18 cellular contexts compared by ENCODE assay signal in the genomic region with DNA sequence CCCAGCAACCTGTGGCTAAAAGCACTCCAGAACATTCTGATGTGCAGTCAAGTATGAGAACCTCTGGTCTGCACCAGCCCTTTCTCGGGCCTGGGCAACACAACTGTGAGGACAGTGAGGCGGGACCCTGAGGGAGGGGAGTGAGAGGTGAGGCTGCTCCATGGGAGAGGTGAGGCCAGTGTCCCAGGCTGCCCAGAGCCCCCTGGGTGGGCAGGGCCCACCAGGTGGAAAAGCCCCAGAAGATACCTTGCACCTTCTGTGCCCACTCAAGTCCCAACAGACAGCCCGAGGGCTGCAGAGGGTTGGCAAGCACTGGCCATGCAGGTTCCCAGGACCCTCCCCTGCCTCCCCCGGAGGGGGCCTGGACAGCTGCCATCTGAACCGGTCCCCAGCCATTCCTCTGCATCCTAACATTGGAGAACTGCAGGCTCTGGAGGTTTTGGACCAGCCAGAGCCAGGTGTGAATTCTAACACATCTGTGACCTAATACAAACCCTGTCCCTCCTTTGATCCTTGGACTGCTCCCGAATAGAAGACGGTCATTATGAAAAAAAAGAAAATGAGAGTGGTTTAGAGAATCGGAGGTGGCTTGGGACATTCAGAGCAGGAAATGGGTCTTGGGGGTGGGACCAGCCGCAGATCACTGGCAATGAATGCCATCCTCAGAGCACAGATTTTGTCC. TPM values are rescaled to one million over a fixed set of nuclear protein-coding genes. Genes with fewer than 3 reads are reported as not detected.
DNase-seq lines count a peak whose midpoint lies in the region; TF ChIP-seq lines count a peak whose summit lies in the region.
"Had no signal": no experiment of that assay in that cellular context is flagged by ENCODE, and none has a peak within 500 bp of the region (broad histone marks: within the 10 kb centered on the region; RNA-seq: fewer than 3 reads in every experiment).

No MANE protein-coding gene starts in this region.

- H3K4me3 ChIP-seq in osteoblast (ENCODE audit: insufficient read depth, low read length) (no peak overlapping the region), uterus (no peak overlapping the region)
- H3K4me3 ChIP-seq in CD4-positive, alpha-beta memory T cell (ENCODE audit: low read length in 2 of 2), result no peak overlapping the region
- H3K4me3 ChIP-seq: PC-9, psoas muscle had no signal

- DNase-seq in T-helper 2 cell treated with Interferon-gamma antibody and Interleukin-4, amounts not matched to agents 5 μg/mL and 100 μg/mL, for 36 hours (ENCODE audit: low spot score), result no peak
- no peak for DNase-seq in T-helper 2 cell
- DNase-seq in chondrocyte (ENCODE audit: low spot score), result peak; percentile 68
- DNase-seq in osteoblast (ENCODE audit: insufficient read length, low spot score, missing footprints), result peak; percentile 52
- DNase-seq in uterus, result peak in 1 of 2 donors; percentile 25
- no peak for DNase-seq in CD4-positive, alpha-beta memory T cell
- no peak for DNase-seq in activated CD4-positive, CD25-positive, alpha-beta regulatory T cell (lab: John Stamatoyannopoulos, UW)
- no peak for DNase-seq in activated CD4-positive, alpha-beta T cell treated with anti-CD3 and anti-CD28 coated beads for 1 hour
- DNase-seq: NCI-H2107, NCI-H526 treated with DMSO at 0.1 percent for 48 hours had no signal

- no peak overlapping the region for H3K4me3 Mint-ChIP-seq in T-helper 2 cell treated with Interferon-gamma antibody and Interleukin-4, amounts not matched to agents 5 μg/mL and 100 μg/mL, for 36 hours
- H3K4me3 Mint-ChIP-seq in chondrocyte (ENCODE audit: unreplicated experiment), result no peak overlapping the region
- H3K4me3 Mint-ChIP-seq in CD4-positive, alpha-beta memory T cell, result no peak overlapping the region
- H3K4me3 Mint-ChIP-seq: activated CD4-positive, alpha-beta memory T cell treated with anti-CD3 and anti-CD28 coated beads, Interleukin-2, amount 10 ng/mL, durations not matched to agents 7 days and 5 days; activated naive CD8-positive, alpha-beta T cell treated with anti-CD3 and anti-CD28 coated beads, Interleukin-2, amount 10 ng/mL, durations not matched to agents 7 days and 5 days; natural killer cell had no signal

- intact Hi-C loops in uterus (cut with DNase I; ENCODE audit: low total_unique reads), result loop anchor here (5.0 kb wide), 1 partner anchor 218 kb away; no protein-coding TSS in a partner anchor
- intact Hi-C loops in CD4-positive, alpha-beta memory T cell (cut with micrococcal nuclease), result loop anchor here (1.0 to 5.0 kb wide), 5 partner anchors 198 to 491 kb away; a partner anchor contains a TSS

- peak overlapping the region; percentile 4 for H3K27ac Mint-ChIP-seq in T-helper 2 cell treated with Interferon-gamma antibody and Interleukin-4, amounts not matched to agents 5 μg/mL and 100 μg/mL, for 36 hours
- H3K27ac Mint-ChIP-seq in chondrocyte (ENCODE audit: unreplicated experiment), result no peak overlapping the region
- H3K27ac Mint-ChIP-seq in CD4-positive, alpha-beta memory T cell, result peak overlapping the region in 2 of 7 donors; percentile 0 to 41
- H3K27ac Mint-ChIP-seq: activated CD4-positive, alpha-beta memory T cell treated with anti-CD3 and anti-CD28 coated beads, Interleukin-2, amount 10 ng/mL, durations not matched to agents 7 days and 5 days; activated naive CD8-positive, alpha-beta T cell treated with anti-CD3 and anti-CD28 coated beads, Interleukin-2, amount 10 ng/mL, durations not matched to agents 7 days and 5 days; activated T-cell treated with anti-CD3 and anti-CD28 coated beads, Interleukin-2, amount 50 U/mL, for 72 hours had no signal

- H3K27me3 Mint-ChIP-seq in T-helper 2 cell treated with Interferon-gamma antibody and Interleukin-4, amounts not matched to agents 5 μg/mL and 100 μg/mL, for 36 hours (ENCODE audit: low read depth), result peaks cover 3% of the 10 kb centered on the region
- H3K27me3 Mint-ChIP-seq in chondrocyte (ENCODE audit: low read depth), result peaks cover 3% of the 10 kb centered on the region
- peaks cover 12 to 13% of the 10 kb centered on the region in 2 donors for H3K27me3 Mint-ChIP-seq in CD4-positive, alpha-beta memory T cell

- H3K36me3 ChIP-seq in osteoblast (ENCODE audit: insufficient read depth, low read length) (no peaks in the 10 kb centered on the region), uterus (no peaks in the 10 kb centered on the region)
- H3K36me3 ChIP-seq in CD4-positive, alpha-beta memory T cell (ENCODE audit: insufficient read depth, low read length), result no peaks in the 10 kb centered on the region

- H3K27me3 ChIP-seq in osteoblast (ENCODE audit: insufficient read depth, low read length), result no peaks in the 10 kb centered on the region
- H3K27me3 ChIP-seq in uterus, result no peaks in the 10 kb centered on the region
- H3K27me3 ChIP-seq in CD4-positive, alpha-beta memory T cell (ENCODE audit: insufficient read depth, low read length), result no peaks in the 10 kb centered on the region

- no peak overlapping the region for H2AFZ ChIP-seq in osteoblast (ENCODE audit: low read length)
- H2AFZ ChIP-seq: PC-9 had no signal

- CTCF ChIA-PET in CD4-positive, alpha-beta memory T cell (lab: Charles Lee; ENCODE audit: partially characterized antibody), result interaction anchor here (0.8 to 11.7 kb wide), 47 partner anchors 8 to 322 kb away, joined by 3 to 547 read pairs (median 5); a partner anchor contains a TSS

- H3K9me3 ChIP-seq in osteoblast (ENCODE audit: low read depth, low read length) (no peaks in the 10 kb centered on the region), uterus (no peaks in the 10 kb centered on the region)
- no peaks in the 10 kb centered on the region for H3K9me3 ChIP-seq in CD4-positive, alpha-beta memory T cell (ENCODE audit: control insufficient read depth in 1 of 2, low read length in 2 of 2)
- H3K9me3 ChIP-seq: psoas muscle had no signal

- no peaks in the 10 kb centered on the region for H3K79me2 ChIP-seq in osteoblast (ENCODE audit: insufficient read depth, low read length)

- no peaks in the 10 kb centered on the region for H4K20me1 ChIP-seq in osteoblast (ENCODE audit: insufficient read depth, low read length)

- POLR2A ChIA-PET in CD4-positive, alpha-beta memory T cell (lab: Charles Lee; ENCODE audit: partially characterized antibody), result interaction anchor here (0.5 to 4.1 kb wide), 11 partner anchors 9 to 343 kb away, joined by 3 to 86 read pairs (median 4); a partner anchor contains a TSS

- TF ChIP-seq CTCF in chondrocyte (IDR thresholded peaks at IDR 0.05) (no peak), osteoblast (IDR thresholded peaks at IDR 0.05; ENCODE audit: extremely low read depth, low read depth, low read length) (no peak), uterus (IDR thresholded peaks at IDR 0.05) (no peak)

- peaks cover 2% of the 10 kb centered on the region for H3K4me1 Mint-ChIP-seq in T-helper 2 cell treated with Interferon-gamma antibody and Interleukin-4, amounts not matched to agents 5 μg/mL and 100 μg/mL, for 36 hours (ENCODE audit: low read depth)
- H3K4me1 Mint-ChIP-seq in chondrocyte (ENCODE audit: low read depth), result peaks cover 20% of the 10 kb centered on the region
- peaks cover 15 to 22% (median 17%) of the 10 kb centered on the region in 4 donors for H3K4me1 Mint-ChIP-seq in CD4-positive, alpha-beta memory T cell

- H3K4me1 ChIP-seq in osteoblast (ENCODE audit: insufficient read depth, low read length), result peaks cover 12% of the 10 kb centered on the region
- H3K4me1 ChIP-seq in uterus, result no peaks in the 10 kb centered on the region
- H3K4me1 ChIP-seq in CD4-positive, alpha-beta memory T cell (ENCODE audit: insufficient read depth, low read length), result peaks cover 11% of the 10 kb centered on the region
- H3K4me1 ChIP-seq: psoas muscle had no signal

- no peak overlapping the region for H3K4me2 ChIP-seq in osteoblast (ENCODE audit: insufficient read depth, low read length)

- H3K27ac ChIP-seq in osteoblast (ENCODE audit: low read depth, low read length), result no peak overlapping the region
- H3K27ac ChIP-seq in uterus, result peak overlapping the region; percentile 38 to 75
- no peak overlapping the region for H3K27ac ChIP-seq in CD4-positive, alpha-beta memory T cell (ENCODE audit: low read depth, low read length)
- H3K27ac ChIP-seq: PC-9, VCaP had no signal

- no peaks in the 10 kb centered on the region for H3K36me3 Mint-ChIP-seq in T-helper 2 cell treated with Interferon-gamma antibody and Interleukin-4, amounts not matched to agents 5 μg/mL and 100 μg/mL, for 36 hours (ENCODE audit: low read depth)
- no peaks in the 10 kb centered on the region for H3K36me3 Mint-ChIP-seq in chondrocyte (ENCODE audit: low read depth)
- H3K36me3 Mint-ChIP-seq in CD4-positive, alpha-beta memory T cell, result no peaks in the 10 kb centered on the region
- H3K36me3 Mint-ChIP-seq: activated naive CD8-positive, alpha-beta T cell treated with anti-CD3 and anti-CD28 coated beads, Interleukin-2, amount 10 ng/mL, durations not matched to agents 7 days and 5 days; CD14-positive monocyte; natural killer cell had no signal

- H3K9me3 Mint-ChIP-seq in T-helper 2 cell treated with Interferon-gamma antibody and Interleukin-4, amounts not matched to agents 5 μg/mL and 100 μg/mL, for 36 hours, result no peaks in the 10 kb centered on the region
- no peaks in the 10 kb centered on the region for H3K9me3 Mint-ChIP-seq in chondrocyte (ENCODE audit: low read depth)
- H3K9me3 Mint-ChIP-seq in CD4-positive, alpha-beta memory T cell, result no peaks in the 10 kb centered on the region
- H3K9me3 Mint-ChIP-seq: activated CD4-positive, alpha-beta memory T cell treated with anti-CD3 and anti-CD28 coated beads, Interleukin-2, amount 10 ng/mL, durations not matched to agents 7 days and 5 days; activated naive CD8-positive, alpha-beta T cell treated with anti-CD3 and anti-CD28 coated beads, Interleukin-2, amount 10 ng/mL, durations not matched to agents 7 days and 5 days; activated T-cell treated with anti-CD3 and anti-CD28 coated beads, Interleukin-2, amount 50 U/mL, for 72 hours; CD14-positive monocyte; natural killer cell had no signal

- no peak for TF ChIP-seq POLR2A in uterus (IDR thresholded peaks at IDR 0.05)

RNA-seq across cellular contexts. Expression of a gene that starts 57.0 kb away (rescaled TPM):
- total RNA-seq in chondrocyte, result 91.5 to 171 TPM (median 150 TPM) in 3 replicates
- 69.2 and 74.6 TPM in 2 replicates for total RNA-seq in osteoblast
- 1,000 to 10,000 TPM in 1 of 4 donors, 100 to 1,000 TPM in 3; 189 to 2,046 (median 515) TPM for total RNA-seq in uterus
- total RNA-seq in CD4-positive, alpha-beta memory T cell, result 10 to 100 TPM; 18.0 to 18.8 TPM
- polyA plus RNA-seq in CD4-positive, alpha-beta memory T cell, result 100 to 1,000 TPM; 297 to 879 TPM

Comparison
In these comparisons a context has a peak if more than half of its experiments do, and no peak if none do; other contexts are left out.
1. DNase-seq: peak in chondrocyte (single experiment) and osteoblast (single experiment); none in T-helper 2 cell treated with Interferon-gamma antibody and Interleukin-4, amounts not matched to agents 5 μg/mL and 100 μg/mL, for 36 hours (single experiment), T-helper 2 cell (0 of 5), CD4-positive, alpha-beta memory T cell (0 of 5), activated CD4-positive, CD25-positive, alpha-beta regulatory T cell (0 of 4) and activated CD4-positive, alpha-beta T cell treated with anti-CD3 and anti-CD28 coated beads for 1 hour (single experiment).
2. H3K27ac ChIP-seq: peak in uterus (2 of 2); none in osteoblast (single experiment) and CD4-positive, alpha-beta memory T cell (single experiment).